In the genomic region with DNA sequence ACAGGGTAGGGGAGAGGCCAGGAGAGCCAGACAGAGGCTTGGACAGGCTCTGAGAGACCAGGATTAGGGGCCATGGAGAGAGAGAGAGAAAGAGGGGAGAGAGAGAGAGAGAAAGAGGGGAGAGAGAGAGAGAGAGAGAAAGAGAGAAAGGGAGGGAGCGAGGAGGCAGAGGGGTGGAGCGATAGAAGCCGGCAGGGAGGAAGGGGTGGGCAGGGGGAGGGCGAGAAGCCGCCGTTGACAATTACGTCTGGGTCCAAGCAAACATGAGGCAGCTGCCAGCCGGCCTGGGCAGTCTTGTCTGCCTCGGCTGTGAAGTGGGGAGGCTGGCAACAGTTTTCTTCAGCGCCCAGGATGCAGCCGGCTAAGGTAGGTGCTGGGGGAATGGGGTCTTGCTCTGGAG, we compare ENCODE assay signal across 9 cellular contexts. TPM values are rescaled to one million over a fixed set of nuclear protein-coding genes. Genes with fewer than 3 reads are reported as not detected.
A peak's percentile ranks its signal among the peaks of the same experiment; 100 is the strongest.
DNase-seq lines count a peak whose midpoint lies in the region; ATAC-seq lines count a peak whose summit lies in the region.
"Had no signal": no experiment of that assay in that cellular context is flagged by ENCODE, and none has a peak within 500 bp of the region (broad histone marks: within the 10 kb centered on the region; RNA-seq: fewer than 3 reads in every experiment).

KCNIP3 (plus strand) TSS at position 260 of the 400 bp plus-strand sequence; CDS start at position 352, 92 bp downstream.

- no peak for ATAC-seq in activated CD4-positive, CD25-positive, alpha-beta regulatory T cell treated with anti-CD3 and anti-CD28 coated beads, Interleukin-2, amount 50 U/mL, for 24 hours
- ATAC-seq in GM19463 (IDR thresholded peaks at IDR 0.05; ENCODE audit: unreplicated experiment) (no peak), HG02973 (IDR thresholded peaks at IDR 0.05; ENCODE audit: unreplicated experiment) (no peak), GM19395 (IDR thresholded peaks at IDR 0.05; ENCODE audit: unreplicated experiment) (no peak)

- DNase-seq in D341Med (ENCODE audit: low spot score) = peak; percentile 49
- DNase-seq in NCI-H2081 treated with DMSO at 0.1 percent for 48 hours (lab: John Stamatoyannopoulos, UW) = peak; percentile 66
- DNase-seq in cerebellar cortex (ENCODE audit: low spot score) = peak; percentile 21
- DNase-seq in mucosa of gallbladder (ENCODE audit: low spot score) = peak; percentile 48
- DNase-seq: uterus had no signal

RNA-seq across cellular contexts. Expression of gene KCNIP3, which starts in this region (rescaled TPM):
- total RNA-seq in mucosa of gallbladder = 24.3 TPM
